In the genomic region with DNA sequence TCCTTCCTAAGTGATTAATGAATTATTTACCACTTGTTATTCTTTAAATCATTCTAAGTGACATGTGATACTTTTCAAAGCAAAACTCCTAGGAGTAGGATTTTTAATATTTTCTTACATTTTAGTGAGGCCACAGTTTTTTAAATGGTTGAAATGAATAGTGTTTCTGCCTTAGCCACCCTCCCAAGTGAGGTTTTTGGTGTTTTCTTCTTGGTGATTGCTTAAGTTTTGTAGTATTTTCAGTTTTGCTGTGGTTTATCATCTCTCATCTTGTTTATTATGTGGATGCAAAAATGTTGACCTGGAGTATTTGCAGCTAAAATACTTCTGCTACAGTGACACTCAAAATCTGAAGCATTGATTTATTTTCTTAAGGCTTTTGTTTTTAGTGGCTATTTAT, we compare ENCODE assay signal across 26 cellular contexts. TPM values are rescaled to one million over a fixed set of nuclear protein-coding genes. Genes with fewer than 3 reads are reported as not detected.
DNase-seq lines count a peak whose midpoint lies in the region; ATAC-seq, FAIRE-seq and TF ChIP-seq lines count a peak whose summit lies in the region.
"Had no signal": no experiment of that assay in that cellular context is flagged by ENCODE, and none has a peak within 500 bp of the region (broad histone marks: within the 10 kb centered on the region; RNA-seq: fewer than 3 reads in every experiment).

No MANE protein-coding gene starts in this region.

- H3K36me3 Mint-ChIP-seq in activated T-helper 17 cell treated with anti-CD3 and anti-CD28 coated beads, Interleukin-2, amount 50 U/mL, for 72 hours (ENCODE audit: low read depth) = peaks cover 24% of the 10 kb centered on the region

- no TSS peak for BruUV-seq in HepG2 (replicated peaks; lab: Mats Ljungman, UMichigan)

- H3K4me3 Mint-ChIP-seq in activated T-helper 17 cell treated with anti-CD3 and anti-CD28 coated beads, Interleukin-2, amount 50 U/mL, for 72 hours = peak overlapping the region; percentile 43
- H3K4me3 Mint-ChIP-seq: brain had no signal

- TF ChIP-seq CTCF in HepG2 (CRISPR knock-in tag; IDR thresholded peaks at IDR 0.05) = no peak
- TF ChIP-seq CTCF in right lobe of liver (IDR thresholded peaks at IDR 0.05) = no peak
- TF ChIP-seq CTCF in colonic mucosa (IDR thresholded peaks at IDR 0.05) = no peak

- no peaks in the 10 kb centered on the region for H3K9me3 ChIP-seq in HepG2 (ENCODE audit: low read length)
- no peaks in the 10 kb centered on the region for H3K9me3 ChIP-seq in right lobe of liver
- no peaks in the 10 kb centered on the region for H3K9me3 ChIP-seq in Karpas-422 (ENCODE audit: low read length)
- H3K9me3 ChIP-seq in colonic mucosa = no peaks in the 10 kb centered on the region
- H3K9me3 ChIP-seq: adrenal gland; BLaER1 treated with 17β-estradiol and CSF1 and Interleukin-3, amounts not matched to agents 10 nM and 100 nM; Caco-2; psoas muscle; SK-N-SH; tibial nerve had no signal

- TF ChIP-seq POLR2A in HepG2 (IDR thresholded peaks at IDR 0.05; ENCODE audit: insufficient read depth in 1 of 2, low read depth in 2 of 2, low read length in 2 of 2) (no peak), right lobe of liver (IDR thresholded peaks at IDR 0.05) (no peak)

- intact Hi-C loops in HepG2 (cut with micrococcal nuclease; ENCODE audit: unreplicated experiment) (no loop called here), right lobe of liver (cut with DNase I) (no loop called here), colonic mucosa (cut with DNase I) (no loop called here)

- no peak for TF ChIP-seq EP300 in HepG2 (IDR thresholded peaks at IDR 0.05; ENCODE audit: low read depth in 2 of 2, low read length in 2 of 2)
- TF ChIP-seq EP300 in HepG2 (CRISPR knock-in tag; IDR thresholded peaks at IDR 0.05; ENCODE audit: borderline replicate concordance) = no peak

- H3K4me2 ChIP-seq in HepG2 (ENCODE audit: low read depth, low read length) (0 out of 2 replicates have a peak overlapping the region, but pooled peaks have one; percentile 6), Karpas-422 (ENCODE audit: low read depth, low read length, poor library complexity, severe bottlenecking) (peak overlapping the region; percentile 55)
- H3K4me2 ChIP-seq: SK-N-SH had no signal

- 0 out of 2 replicates have a peak, but pooled peaks cover 4% of the 10 kb centered on the region for H4K20me1 ChIP-seq in HepG2 (ENCODE audit: insufficient read depth, low read length)
- no peaks in the 10 kb centered on the region for H4K20me1 ChIP-seq in Karpas-422 (ENCODE audit: insufficient read depth, low read depth, low read length)

- H3K79me2 ChIP-seq in HepG2 (ENCODE audit: insufficient read depth, low read length) (peaks cover 91% of the 10 kb centered on the region), Karpas-422 (ENCODE audit: low read length) (peaks cover 100% of the 10 kb centered on the region)

- H3K9me2 ChIP-seq in Karpas-422 (replicated peaks; ENCODE audit: insufficient read depth, low read length) = no peaks in the 10 kb centered on the region
- H3K9me2 ChIP-seq: SK-N-SH had no signal

- H3K9ac ChIP-seq in HepG2 (ENCODE audit: insufficient read depth, low read depth, low read length) = no peak overlapping the region
- H3K9ac ChIP-seq in Karpas-422 (ENCODE audit: low read length) = peak overlapping the region; percentile 12; the same call in 1 of the 2 replicates
- H3K9ac ChIP-seq in colonic mucosa (ENCODE audit: low read depth in 2 of 2, low read length in 2 of 2) = no peak overlapping the region
- H3K9ac ChIP-seq: SK-N-SH had no signal

- in situ Hi-C loops in HepG2 (cut with HindIII; ENCODE audit: extremely low pct_ligation_motif_present, low pct_unique_long_range_greater_than_20kb) = no loop called here

- no peak for TF ChIP-seq RAD21 in HepG2 (CRISPR knock-in tag; IDR thresholded peaks at IDR 0.05)

- peaks cover 47% of the 10 kb centered on the region for H3K4me1 ChIP-seq in HepG2 (ENCODE audit: insufficient read depth, low read length)
- H3K4me1 ChIP-seq in right lobe of liver = peaks cover 0 to 33% (median 6%) of the 10 kb centered on the region in 4 donors
- peaks cover 86% of the 10 kb centered on the region for H3K4me1 ChIP-seq in Karpas-422 (ENCODE audit: low read length)
- no peaks in the 10 kb centered on the region for H3K4me1 ChIP-seq in colonic mucosa
- H3K4me1 ChIP-seq: Caco-2 had no signal

- CTCF ChIA-PET in HepG2 (lab: Yijun Ruan, JAX; ENCODE audit: low intra/inter-chr PET ratio, low total read pairs) = no interaction called here

- ATAC-seq in HepG2 (no peak), right lobe of liver (no peak), HG03135 (IDR thresholded peaks at IDR 0.05; ENCODE audit: unreplicated experiment) (no peak)
- peak; percentile 21 for ATAC-seq in activated T-helper 17 cell treated with anti-CD3 and anti-CD28 coated beads, Interleukin-2, amount 50 U/mL, for 72 hours (replicated peaks)
- ATAC-seq: psoas muscle had no signal

- no peaks in the 10 kb centered on the region for H3K27me3 ChIP-seq in HepG2 (ENCODE audit: control insufficient read depth in 1 of 2, insufficient read depth in 2 of 2, low read length in 2 of 2)
- H3K27me3 ChIP-seq in right lobe of liver = no peaks in the 10 kb centered on the region
- H3K27me3 ChIP-seq in Karpas-422 (ENCODE audit: low read length) = no peaks in the 10 kb centered on the region
- no peaks in the 10 kb centered on the region for H3K27me3 ChIP-seq in colonic mucosa
- H3K27me3 ChIP-seq: adrenal gland; BLaER1 treated with 17β-estradiol and CSF1 and Interleukin-3, amounts not matched to agents 10 nM and 100 nM; tibial nerve had no signal

- DNase-seq in HepG2 (ENCODE audit: low spot score) (no peak), right lobe of liver (no peak), Karpas-422 (no peak), NOMO-1 treated with DMSO at 0.1 percent for 48 hours (lab: John Stamatoyannopoulos, UW; ENCODE audit: unreplicated experiment) (no peak), colonic mucosa (no peak)
- DNase-seq: activated CD4-positive, alpha-beta T cell treated with anti-CD3 and anti-CD28 coated beads for 1 hour; activated CD8-positive, alpha-beta memory T cell treated with anti-CD3 and anti-CD28 coated beads for 24 hours; activated naive CD4-positive, alpha-beta T cell; activated T-cell treated with anti-CD3 and anti-CD28 coated beads, Interleukin-2, amount 50 U/mL, for 48 hours; adrenal gland; Caco-2; DND-41; effector CD4-positive, alpha-beta T cell; GOT3; NCI-H1105; NCI-H1930; NCI-H526; nucleus accumbens; psoas muscle; SK-N-SH; T-helper 17 cell had no signal

- no peaks in the 10 kb centered on the region for H3K27me3 Mint-ChIP-seq in activated T-helper 17 cell treated with anti-CD3 and anti-CD28 coated beads, Interleukin-2, amount 50 U/mL, for 72 hours
- H3K27me3 Mint-ChIP-seq: brain, T-helper 17 cell had no signal

- FAIRE-seq in HepG2 (lab: Jason Lieb, UNC) = no peak

- H3K9me3 Mint-ChIP-seq in activated T-helper 17 cell treated with anti-CD3 and anti-CD28 coated beads, Interleukin-2, amount 50 U/mL, for 72 hours = no peaks in the 10 kb centered on the region
- H3K9me3 Mint-ChIP-seq: brain had no signal

- H3K36me3 ChIP-seq in HepG2 (replicated peaks in 1 of 2; ENCODE audit: control insufficient read depth in 1 of 2, insufficient read depth in 2 of 2, low read length in 2 of 2) (peaks cover 0 to 2% of the 10 kb centered on the region in 2 experiments; a peak in 1 of 5 replicates), right lobe of liver (no peaks in the 10 kb centered on the region), Karpas-422 (ENCODE audit: insufficient read depth, low read length) (peaks cover 12% of the 10 kb centered on the region; the same call in 1 of the 2 replicates), colonic mucosa (no peaks in the 10 kb centered on the region)
- H3K36me3 ChIP-seq: adrenal gland had no signal

- H3K4me1 Mint-ChIP-seq in activated T-helper 17 cell treated with anti-CD3 and anti-CD28 coated beads, Interleukin-2, amount 50 U/mL, for 72 hours = peaks cover 35% of the 10 kb centered on the region

- no peak overlapping the region for H3K4me3 ChIP-seq in HepG2 (replicated peaks in 1 of 3; ENCODE audit: insufficient read depth in 1 of 3, low read depth in 2 of 3, low read length in 3 of 3)
- no peak overlapping the region for H3K4me3 ChIP-seq in right lobe of liver
- H3K4me3 ChIP-seq in Karpas-422 (ENCODE audit: low read length) = no peak overlapping the region
- H3K4me3 ChIP-seq in colonic mucosa = no peak overlapping the region
- H3K4me3 ChIP-seq: adrenal gland; BLaER1 treated with 17β-estradiol and CSF1 and Interleukin-3, amounts not matched to agents 10 nM and 100 nM; psoas muscle; tibial nerve had no signal

- H3K27ac Mint-ChIP-seq in activated T-helper 17 cell treated with anti-CD3 and anti-CD28 coated beads, Interleukin-2, amount 50 U/mL, for 72 hours = peak overlapping the region; percentile 57
- H3K27ac Mint-ChIP-seq: brain had no signal

- H2AFZ ChIP-seq in HepG2 (ENCODE audit: low read length) = no peak overlapping the region
- H2AFZ ChIP-seq in Karpas-422 (ENCODE audit: low read length) = no peak overlapping the region

- POLR2A ChIA-PET in HepG2 (lab: Yijun Ruan, JAX) = no interaction called here

- H3K27ac ChIP-seq in HepG2 (ENCODE audit: extremely low read length, insufficient read depth, low read length) (no peak overlapping the region), right lobe of liver (no peak overlapping the region), Karpas-422 (ENCODE audit: low read length) (peak overlapping the region; percentile 66), colonic mucosa (no peak overlapping the region)
- H3K27ac ChIP-seq: adrenal gland; BLaER1 treated with 17β-estradiol and CSF1 and Interleukin-3, amounts not matched to agents 10 nM and 100 nM; psoas muscle; tibial nerve had no signal

RNA-seq across cellular contexts. Expression of a gene that starts 9.8 kb away (rescaled TPM):
- total RNA-seq in HepG2 (2016; rRNA removed; fragmentation: Illumina TruSeq; extraction: Trizol) (36.8 and 45.9 TPM in 2 replicates), right lobe of liver (10 to 100 TPM; 14.9 to 24.4 (median 19.8) TPM), colonic mucosa (10 to 100 TPM; 49.4 to 67.3 TPM)
- 17.9 and 21.2 TPM in 2 replicates for total RNA-seq in HepG2 (2016; cell fraction: cytosol; rRNA removed; fragmentation: Illumina TruSeq; extraction: Trizol; ENCODE audit: low read depth)
- 36.6 and 50.6 TPM in 2 replicates for total RNA-seq in HepG2 (2016; cell fraction: insoluble cytoplasmic fraction; rRNA removed; fragmentation: Illumina TruSeq; extraction: Trizol)
- 30.5 and 36.5 TPM in 2 replicates for total RNA-seq in HepG2 (2016; cell fraction: membrane; rRNA removed; fragmentation: Illumina TruSeq; extraction: Trizol)
- 27.4 and 31.1 TPM in 2 replicates for total RNA-seq in HepG2 (2016; cell fraction: nucleus; rRNA removed; fragmentation: Illumina TruSeq; extraction: Trizol)
- 22.6 and 27.5 TPM in 2 replicates for polyA plus RNA-seq in HepG2 (2011; rRNA removed)
- 12.5 and 16.4 TPM in 2 replicates for polyA plus RNA-seq in HepG2 (2011; cell fraction: cytosol; rRNA removed)
- 8.6 and 11.4 TPM in 2 replicates for polyA plus RNA-seq in HepG2 (2011; cell fraction: nucleus; rRNA removed)
- 19.6 and 29.6 TPM in 2 replicates for polyA plus RNA-seq in HepG2 (2012)
- polyA plus RNA-seq in HepG2 (2016; cell fraction: cytosol; fragmentation: Illumina TruSeq; extraction: Trizol; ENCODE audit: low read depth) = 3.8 and 5.1 TPM in 2 replicates
- polyA plus RNA-seq in HepG2 (2016; cell fraction: insoluble cytoplasmic fraction; fragmentation: Illumina TruSeq; extraction: Trizol; ENCODE audit: low read depth) = 41.1 and 41.2 TPM in 2 replicates
- 11.6 and 13.1 TPM in 2 replicates for polyA plus RNA-seq in HepG2 (2016; cell fraction: membrane; fragmentation: Illumina TruSeq; extraction: Trizol; ENCODE audit: low read depth)
- 35.6 and 37.0 TPM in 2 replicates for polyA plus RNA-seq in HepG2 (2016; cell fraction: nucleus; fragmentation: Illumina TruSeq; extraction: Trizol; ENCODE audit: insufficient read depth, low read depth)
- 9.2 and 13.7 TPM in 2 replicates for polyA minus RNA-seq in HepG2 (2011; rRNA and poly(A)+ RNA removed; ENCODE audit: low replicate concordance)
- 16.5 and 19.2 TPM in 2 replicates for polyA minus RNA-seq in HepG2 (2011; cell fraction: cytosol; rRNA and poly(A)+ RNA removed)
- 36.2 and 39.9 TPM in 2 replicates for polyA minus RNA-seq in HepG2 (2011; cell fraction: nucleus; rRNA and poly(A)+ RNA removed)
- total RNA-seq in Karpas-422 (2014; rRNA removed; shearing (Covaris generic); ENCODE audit: low replicate concordance) = 88.9 and 124 TPM in 2 replicates
- total RNA-seq in activated T-helper 17 cell treated with anti-CD3 and anti-CD28 coated beads, Interleukin-2, amount 50 U/mL, for 72 hours = 10 to 100 TPM; 32.3 to 49.8 TPM
